8 cellular contexts compared by ENCODE assay signal in the genomic region with DNA sequence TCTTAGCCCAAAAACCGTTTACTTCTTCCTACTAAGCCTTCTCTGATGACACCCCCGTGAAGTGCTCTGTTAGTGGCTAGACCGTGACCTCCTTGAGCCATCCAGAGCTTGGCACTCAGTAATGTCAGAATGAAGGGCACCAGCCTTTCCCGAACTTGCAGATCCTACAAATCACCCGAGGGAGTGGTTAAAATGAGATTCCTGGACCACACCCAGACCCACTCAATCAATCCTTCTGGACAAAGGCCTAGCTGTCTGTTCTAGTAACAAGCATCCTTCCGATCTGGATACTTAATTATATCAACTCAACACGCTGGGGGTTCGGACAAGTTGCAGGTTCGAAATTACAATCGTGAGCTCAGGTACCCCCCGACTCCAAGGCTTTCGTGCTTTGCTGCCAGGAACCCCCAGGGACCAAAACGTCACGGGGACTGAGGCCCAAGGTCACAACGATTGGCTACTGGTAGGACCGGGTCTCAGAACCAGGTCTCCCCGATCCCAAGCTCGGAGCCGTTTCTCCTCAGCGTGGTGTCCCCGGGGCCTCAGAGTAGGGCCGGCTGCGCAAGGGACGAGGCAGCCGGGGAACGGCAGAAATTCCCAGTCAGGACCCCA. TPM values are rescaled to one million over a fixed set of nuclear protein-coding genes. Genes with fewer than 3 reads are reported as not detected.
DNase-seq lines count a peak whose midpoint lies in the region; ATAC-seq and TF ChIP-seq lines count a peak whose summit lies in the region.

No MANE protein-coding gene starts in this region.

- peak overlapping the region; percentile 90 to 96 (median 92) for H3K27ac ChIP-seq in BLaER1 treated with 17β-estradiol and CSF1 and Interleukin-3, amounts not matched to agents 10 nM and 100 nM
- H3K27ac ChIP-seq in smooth muscle cell (ENCODE audit: low read depth) = peak overlapping the region; percentile 72

- H3K4me2 ChIP-seq in BLaER1 treated with 17β-estradiol and CSF1 and Interleukin-3, amounts not matched to agents 10 nM and 100 nM = peak overlapping the region; percentile 78 to 98 (median 93)
- peak overlapping the region; percentile 96 for H3K4me2 ChIP-seq in smooth muscle cell

- H3K4me1 ChIP-seq in BLaER1 treated with 17β-estradiol and CSF1 and Interleukin-3, amounts not matched to agents 10 nM and 100 nM = peaks cover 16 to 36% (median 28%) of the 10 kb centered on the region in 10 experiments
- H3K4me1 ChIP-seq in NT2/D1 (ENCODE audit: insufficient read depth, insufficient read length) (no peaks in the 10 kb centered on the region), smooth muscle cell (ENCODE audit: low read depth) (peaks cover 8% of the 10 kb centered on the region)

- H2AFZ ChIP-seq in smooth muscle cell (ENCODE audit: low read depth) = peak overlapping the region; percentile 88

- TF ChIP-seq CTCF in astrocyte of the spinal cord (IDR thresholded peaks at IDR 0.05; ENCODE audit: low read depth, low read length) (no peak), smooth muscle cell (IDR thresholded peaks at IDR 0.05; ENCODE audit: borderline replicate concordance, insufficient read depth, poor library complexity, severe bottlenecking) (no peak)

- H3K9me3 ChIP-seq in BLaER1 treated with 17β-estradiol and CSF1 and Interleukin-3, amounts not matched to agents 10 nM and 100 nM (replicated peaks in 1 of 11) = peaks cover 5 to 20% (median 12%) of the 10 kb centered on the region in 11 experiments; a peak in 21 of 22 replicates
- H3K9me3 ChIP-seq in NT2/D1 (ENCODE audit: insufficient read depth, low read length) (peaks cover 3% of the 10 kb centered on the region), iPS-18c (ENCODE audit: control insufficient read depth, insufficient read depth, low read length) (no peaks in the 10 kb centered on the region), smooth muscle cell (replicated peaks; ENCODE audit: low read depth) (no peaks in the 10 kb centered on the region)

- peak; percentile 36 for ATAC-seq in GM18907 (IDR thresholded peaks at IDR 0.05; ENCODE audit: unreplicated experiment)
- ATAC-seq in HG03135 (IDR thresholded peaks at IDR 0.05; ENCODE audit: unreplicated experiment) = peak; percentile 34

- in situ Hi-C loops in astrocyte of the spinal cord (cut with HindIII; ENCODE audit: low sequenced_read_pairs) = no loop called here

- no peaks in the 10 kb centered on the region for H3F3A ChIP-seq in smooth muscle cell (ENCODE audit: low read depth)

- peaks cover 0 to 24% (median 0%) of the 10 kb centered on the region in 11 experiments; a peak in 6 of 22 replicates for H4K20me1 ChIP-seq in BLaER1 treated with 17β-estradiol and CSF1 and Interleukin-3, amounts not matched to agents 10 nM and 100 nM
- no peaks in the 10 kb centered on the region for H4K20me1 ChIP-seq in smooth muscle cell (ENCODE audit: low read depth)

- H3K79me2 ChIP-seq in smooth muscle cell (ENCODE audit: low read depth) = peaks cover 71% of the 10 kb centered on the region

- DNase-seq in NT2/D1 (ENCODE audit: low read depth, low spot score) (no peak), astrocyte of the spinal cord (ENCODE audit: low read depth, low spot score) (peak; percentile 23), smooth muscle cell (lab: John Stamatoyannopoulos, UW; ENCODE audit: unreplicated experiment) (no peak), SW 1271 (lab: John Stamatoyannopoulos, UW) (no peak)

- peak overlapping the region; percentile 91 to 99 (median 96) for H3K9ac ChIP-seq in BLaER1 treated with 17β-estradiol and CSF1 and Interleukin-3, amounts not matched to agents 10 nM and 100 nM
- H3K9ac ChIP-seq in NT2/D1 (ENCODE audit: insufficient read length, low read depth) (peak overlapping the region; percentile 98), smooth muscle cell (ENCODE audit: low read depth) (peak overlapping the region; percentile 95)

- no peaks in the 10 kb centered on the region for H3K27me3 ChIP-seq in BLaER1 treated with 17β-estradiol and CSF1 and Interleukin-3, amounts not matched to agents 10 nM and 100 nM
- no peaks in the 10 kb centered on the region for H3K27me3 ChIP-seq in NT2/D1 (ENCODE audit: insufficient read depth, insufficient read length)
- H3K27me3 ChIP-seq in smooth muscle cell (ENCODE audit: low read depth) = no peaks in the 10 kb centered on the region

- H3K36me3 ChIP-seq in BLaER1 treated with 17β-estradiol and CSF1 and Interleukin-3, amounts not matched to agents 10 nM and 100 nM = peaks cover 25 to 40% (median 33%) of the 10 kb centered on the region in 11 experiments
- H3K36me3 ChIP-seq in NT2/D1 (ENCODE audit: insufficient read depth, insufficient read length, low read length) = peaks cover 42% of the 10 kb centered on the region
- peaks cover 1% of the 10 kb centered on the region for H3K36me3 ChIP-seq in smooth muscle cell (ENCODE audit: low read depth)

- 6% methylated on average over 26 of the region's 26 CpGs for WGBS in smooth muscle cell (ENCODE audit: low lambda C conversion rate)

- peak overlapping the region; percentile 80 to 96 (median 88) for H3K4me3 ChIP-seq in BLaER1 treated with 17β-estradiol and CSF1 and Interleukin-3, amounts not matched to agents 10 nM and 100 nM
- H3K4me3 ChIP-seq in NT2/D1 (ENCODE audit: insufficient read length, low read depth) (peak overlapping the region; percentile 97), astrocyte of the spinal cord (ENCODE audit: low read depth, low read length) (peak overlapping the region; percentile 91), iPS-18c (ENCODE audit: insufficient read depth, low read depth, low read length) (peak overlapping the region; percentile 94), smooth muscle cell (peak overlapping the region; percentile 98)

RNA-seq across cellular contexts. Expression of a gene that starts 0.5 kb away (rescaled TPM):
- total RNA-seq in smooth muscle cell = 36.6 and 39.5 TPM in 2 replicates
- 58.1 and 67.4 TPM in 2 replicates for polyA plus RNA-seq in smooth muscle cell

RNA-seq across cellular contexts. Expression of a gene that starts 0.6 kb away (rescaled TPM):
- total RNA-seq in smooth muscle cell = 34.7 and 38.1 TPM in 2 replicates
- polyA plus RNA-seq in smooth muscle cell = 59.7 and 62.1 TPM in 2 replicates

RNA-seq across cellular contexts. Expression of a gene that starts 15.8 kb away (rescaled TPM):
- 60.9 and 90.0 TPM in 2 replicates for total RNA-seq in smooth muscle cell
- polyA plus RNA-seq in smooth muscle cell = 58.0 and 67.3 TPM in 2 replicates

RNA-seq across cellular contexts. Expression of a gene that starts 39.7 kb away (rescaled TPM):
- total RNA-seq in smooth muscle cell = 36.5 and 43.5 TPM in 2 replicates
- polyA plus RNA-seq in smooth muscle cell = 73.6 and 95.6 TPM in 2 replicates

RNA-seq across cellular contexts. Expression of a gene that starts 42.1 kb away (rescaled TPM):
- total RNA-seq in smooth muscle cell = not detected in 2 replicates
- not detected in 2 replicates for polyA plus RNA-seq in smooth muscle cell
